ENCODE assay signal across 1 cellular context in genomic region chr5:103258368-103258956, GRCh38.
TF ChIP-seq lines count a peak whose summit lies in the region.

Gene MACIR (plus strand): TSS chr5:103258763. CDS start chr5:103275920, 17,157 bp downstream.

TF ChIP-seq in H1, 55 proteins besides CTCF, POLR2A, EP300 and RAD21 (continued from another document):
- TF ChIP-seq CREB1 (IDR thresholded peaks at IDR 0.05) (peak; percentile 17; the same call in 1 of the 2 replicates), POU5F1 (IDR thresholded peaks at IDR 0.05; ENCODE audit: low read depth, low read length) (no peak), SP1 (IDR thresholded peaks at IDR 0.05; ENCODE audit: low read depth, low read length) (0 out of 2 replicates have a peak, but pooled peaks have one; percentile 14), USF2 (IDR thresholded peaks at IDR 0.05; ENCODE audit: low read length) (no peak), BCL11A (IDR thresholded peaks at IDR 0.05; ENCODE audit: low read depth in 2 of 2, low read length in 2 of 2) (no peak), ASH2L (IDR thresholded peaks at IDR 0.05; ENCODE audit: low read length) (no peak), MAFK (IDR thresholded peaks at IDR 0.05; ENCODE audit: low read depth, low read length) (no peak), CBX5 (IDR thresholded peaks at IDR 0.05; ENCODE audit: low read depth, low read length) (no peak), EGR1 (IDR thresholded peaks at IDR 0.05; ENCODE audit: borderline replicate concordance, low read depth, low read length) (peak; percentile 61; the same call in 1 of the 2 replicates), KDM5A (IDR thresholded peaks at IDR 0.05; ENCODE audit: low read length) (no peak), TAF7 (optimal IDR thresholded peaks at IDR 0.05; ENCODE audit: borderline replicate concordance, low read depth, low read length) (peak; percentile 56), SIN3A (conservative IDR thresholded peaks at IDR 0.05 in 1 of 2, IDR thresholded peaks at IDR 0.05 in 1 of 2; ENCODE audit: low read depth in 1 of 2, low read length in 2 of 2) (no peak), MAX (IDR thresholded peaks at IDR 0.05) (no peak), PHF8 (conservative IDR thresholded peaks at IDR 0.05; ENCODE audit: low read depth, low read length) (peak; percentile 71), TAF1 (IDR thresholded peaks at IDR 0.05; ENCODE audit: low read depth, low read length) (peak; percentile 86)
